In genomic region chrX:39688576-39689373, GRCh38 we compare ENCODE assay signal across 8 cellular contexts.
A peak's percentile ranks its signal among the peaks of the same experiment; 100 is the strongest.
DNase-seq lines count a peak whose midpoint lies in the region; ATAC-seq and TF ChIP-seq lines count a peak whose summit lies in the region.

No MANE protein-coding gene starts in this region.

- H3K4me2 ChIP-seq in HCT116 (ENCODE audit: low read length) = peak overlapping the region; percentile 64

- no peak overlapping the region for H2AFZ ChIP-seq in HCT116 (ENCODE audit: low read depth, low read length, poor library complexity, severe bottlenecking)

- H3K27me3 ChIP-seq in HCT116 (ENCODE audit: insufficient read depth, low read length) = no peaks in the 10 kb centered on the region

- no peaks in the 10 kb centered on the region for H4K20me1 ChIP-seq in HCT116 (ENCODE audit: insufficient read depth)

- intact Hi-C loops in HCT116 (cut with micrococcal nuclease) = no loop called here

- BruUV-seq in HCT116 (replicated peaks; lab: Mats Ljungman, UMichigan) = no TSS peak

- no peaks in the 10 kb centered on the region for H3K9me2 ChIP-seq in HCT116 (ENCODE audit: insufficient read depth)

- peaks cover 5 to 10% of the 10 kb centered on the region in 2 experiments; a peak in 2 of 4 replicates for H3K4me1 ChIP-seq in HCT116 (ENCODE audit: control insufficient read depth in 1 of 2, insufficient read depth in 2 of 2, low read length in 2 of 2)

- H3K4me3 ChIP-seq in AG04449 (ENCODE audit: low read depth, low read length) = peak overlapping the region; percentile 45
- H3K4me3 ChIP-seq in HCT116 (replicated peaks in 1 of 2; ENCODE audit: low read depth in 1 of 2, low read length in 2 of 2) = peak overlapping the region; percentile 19 to 44
- peak overlapping the region; percentile 36 for H3K4me3 ChIP-seq in choroid plexus epithelial cell (ENCODE audit: low read depth, low read length)

- H3K79me2 ChIP-seq in HCT116 (ENCODE audit: insufficient read depth, low read length) = no peaks in the 10 kb centered on the region

- peak overlapping the region; percentile 23 for H3K9ac ChIP-seq in HCT116 (ENCODE audit: low read length)

- H3K27ac ChIP-seq in HCT116 (ENCODE audit: low read depth, low read length) = no peak overlapping the region; the same call in 1 of the 2 replicates

- no peak for TF ChIP-seq POLR2A in HCT116 (IDR thresholded peaks at IDR 0.05; ENCODE audit: borderline replicate concordance, extremely low read depth, insufficient read depth, insufficient read length)

- POLR2A ChIA-PET in AG04449 (lab: Yijun Ruan, JAX) = no interaction called here
- POLR2A ChIA-PET in HCT116 (lab: Charles Lee) = no interaction called here

- H3K9me3 ChIP-seq in HCT116 (ENCODE audit: control insufficient read depth in 1 of 2, insufficient read depth in 1 of 2, low read depth in 1 of 2, low read length in 2 of 2) = no peaks in the 10 kb centered on the region

- no peak for TF ChIP-seq RAD21 in HCT116 (IDR thresholded peaks at IDR 0.05; ENCODE audit: low read depth)

- DNase-seq in AG04449 (ENCODE audit: low read depth, low spot score) = no peak
- no peak for DNase-seq in HCT116 (ENCODE audit: low read depth, low spot score)
- peak; percentile 78 for DNase-seq in SK-N-DZ (ENCODE audit: low spot score)
- DNase-seq in choroid plexus epithelial cell (ENCODE audit: low read depth) = no peak
- peak; percentile 36 for DNase-seq in kidney tubule cell (ENCODE audit: low spot score)
- DNase-seq in stimulated activated CD4-positive, alpha-beta T cell treated with anti-CD3 and anti-CD28 coated beads, Interleukin-4, amount 100 ng/mL, for 24 hours = peak; percentile 8
- no peak for DNase-seq in NCI-H1694 treated with DMSO at 0.1 percent for 48 hours (lab: John Stamatoyannopoulos, UW)

- CTCF ChIA-PET in AG04449 (lab: Yijun Ruan, JAX) (no interaction called here), HCT116 (lab: Charles Lee) (no interaction called here)

- TF ChIP-seq CTCF in AG04449 (IDR thresholded peaks at IDR 0.05; ENCODE audit: insufficient read depth, low read length, missing control alignments) (no peak), HCT116 (IDR thresholded peaks at IDR 0.05 in 2 of 3, conservative IDR thresholded peaks at IDR 0.05 in 1 of 3; ENCODE audit: borderline replicate concordance in 1 of 3, insufficient read depth in 1 of 3, low read depth in 2 of 3, low read length in 2 of 3) (no peak), choroid plexus epithelial cell (conservative IDR thresholded peaks at IDR 0.05; ENCODE audit: low read depth, low read length) (no peak)

- ATAC-seq in HCT116 (peak; percentile 88), GM18502 (IDR thresholded peaks at IDR 0.05; ENCODE audit: poor library complexity, unreplicated experiment) (no peak)

- H3K36me3 ChIP-seq in HCT116 (ENCODE audit: control insufficient read depth in 1 of 2, insufficient read depth in 2 of 2, low read length in 2 of 2) = no peaks in the 10 kb centered on the region

- RAD21 ChIA-PET in HCT116 (lab: Charles Lee; ENCODE audit: low non-redundant PET in 1 of 2, low total read pairs in 2 of 2, uncharacterized antibody in 2 of 2, unreplicated experiment in 2 of 2) = no interaction called here

TF ChIP-seq in HCT116, 20 proteins besides CTCF, POLR2A, EP300 and RAD21:
- TF ChIP-seq EGR1 (IDR thresholded peaks at IDR 0.05; ENCODE audit: low read depth) = peak; percentile 81
- TF ChIP-seq ZNF274 (IDR thresholded peaks at IDR 0.05; ENCODE audit: low read depth, low read length) = no peak
- no peak for TF ChIP-seq SRF (IDR thresholded peaks at IDR 0.05; ENCODE audit: low read depth)
- TF ChIP-seq TCF7L2 (IDR thresholded peaks at IDR 0.05; ENCODE audit: borderline replicate concordance, extremely low read depth, insufficient read depth, insufficient read length) = peak; percentile 46
- TF ChIP-seq CEBPB (IDR thresholded peaks at IDR 0.05; ENCODE audit: low read depth) = no peak
- peak; percentile 41; the same call in 1 of the 2 replicates for TF ChIP-seq ZFX (IDR thresholded peaks at IDR 0.05)
- TF ChIP-seq, protein P1, sequence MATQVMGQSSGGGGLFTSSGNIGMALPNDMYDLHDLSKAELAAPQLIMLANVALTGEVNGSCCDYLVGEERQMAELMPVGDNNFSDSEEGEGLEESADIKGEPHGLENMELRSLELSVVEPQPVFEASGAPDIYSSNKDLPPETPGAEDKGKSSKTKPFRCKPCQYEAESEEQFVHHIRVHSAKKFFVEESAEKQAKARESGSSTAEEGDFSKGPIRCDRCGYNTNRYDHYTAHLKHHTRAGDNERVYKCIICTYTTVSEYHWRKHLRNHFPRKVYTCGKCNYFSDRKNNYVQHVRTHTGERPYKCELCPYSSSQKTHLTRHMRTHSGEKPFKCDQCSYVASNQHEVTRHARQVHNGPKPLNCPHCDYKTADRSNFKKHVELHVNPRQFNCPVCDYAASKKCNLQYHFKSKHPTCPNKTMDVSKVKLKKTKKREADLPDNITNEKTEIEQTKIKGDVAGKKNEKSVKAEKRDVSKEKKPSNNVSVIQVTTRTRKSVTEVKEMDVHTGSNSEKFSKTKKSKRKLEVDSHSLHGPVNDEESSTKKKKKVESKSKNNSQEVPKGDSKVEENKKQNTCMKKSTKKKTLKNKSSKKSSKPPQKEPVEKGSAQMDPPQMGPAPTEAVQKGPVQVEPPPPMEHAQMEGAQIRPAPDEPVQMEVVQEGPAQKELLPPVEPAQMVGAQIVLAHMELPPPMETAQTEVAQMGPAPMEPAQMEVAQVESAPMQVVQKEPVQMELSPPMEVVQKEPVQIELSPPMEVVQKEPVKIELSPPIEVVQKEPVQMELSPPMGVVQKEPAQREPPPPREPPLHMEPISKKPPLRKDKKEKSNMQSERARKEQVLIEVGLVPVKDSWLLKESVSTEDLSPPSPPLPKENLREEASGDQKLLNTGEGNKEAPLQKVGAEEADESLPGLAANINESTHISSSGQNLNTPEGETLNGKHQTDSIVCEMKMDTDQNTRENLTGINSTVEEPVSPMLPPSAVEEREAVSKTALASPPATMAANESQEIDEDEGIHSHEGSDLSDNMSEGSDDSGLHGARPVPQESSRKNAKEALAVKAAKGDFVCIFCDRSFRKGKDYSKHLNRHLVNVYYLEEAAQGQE (IDR thresholded peaks at IDR 0.05; ENCODE audit: low read depth) = no peak

Comparison
In these comparisons a context has a peak if more than half of its experiments do, and no peak if none do; other contexts are left out.
1. DNase-seq: peak in SK-N-DZ (single experiment), kidney tubule cell (single experiment) and stimulated activated CD4-positive, alpha-beta T cell treated with anti-CD3 and anti-CD28 coated beads, Interleukin-4, amount 100 ng/mL, for 24 hours (single experiment); none in AG04449 (single experiment), HCT116 (single experiment), choroid plexus epithelial cell (single experiment) and NCI-H1694 treated with DMSO at 0.1 percent for 48 hours (single experiment).
2. Peak in every context shown above with its lines, with median percentiles within 50 percentile points of each other: H3K4me3 ChIP-seq.